In the genomic region with DNA sequence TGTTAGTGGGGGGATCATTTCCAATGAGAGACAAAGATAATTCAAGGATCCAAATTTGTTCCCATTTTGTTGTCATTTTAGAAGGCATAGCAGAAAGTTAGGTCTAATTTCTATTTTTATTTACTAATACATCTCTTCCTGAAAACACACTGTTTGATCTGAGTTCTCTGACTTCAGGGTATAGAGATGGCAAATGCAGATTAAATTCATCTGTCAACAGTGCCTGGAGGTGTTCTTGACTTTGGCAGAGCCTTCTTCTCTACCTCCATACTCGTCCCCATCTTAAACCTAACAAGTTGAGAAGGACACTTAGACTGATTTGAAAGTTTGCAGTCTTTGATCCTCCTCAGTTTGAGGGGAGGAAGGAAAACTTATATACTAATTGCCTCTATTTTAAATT, we compare ENCODE assay signal across 18 cellular contexts.
A peak's percentile ranks its signal among the peaks of the same experiment; 100 is the strongest.
DNase-seq lines count a peak whose midpoint lies in the region; ATAC-seq and TF ChIP-seq lines count a peak whose summit lies in the region.
"Had no signal": no experiment of that assay in that cellular context is flagged by ENCODE, and none has a peak within 500 bp of the region (broad histone marks: within the 10 kb centered on the region; RNA-seq: fewer than 3 reads in every experiment).

No MANE protein-coding gene starts in this region.

- no peak overlapping the region for H3K4me3 Mint-ChIP-seq in neural progenitor cell
- H3K4me3 Mint-ChIP-seq: B cell; CD4-positive, alpha-beta T cell; CD8-positive, alpha-beta T cell had no signal

- H3K36me3 ChIP-seq in BLaER1 (no peaks in the 10 kb centered on the region), neural progenitor cell (no peaks in the 10 kb centered on the region)
- H3K36me3 ChIP-seq in BLaER1 treated with 17β-estradiol and CSF1 and Interleukin-3, amounts not matched to agents 10 nM and 100 nM, result no peaks in the 10 kb centered on the region

- H3K27me3 ChIP-seq in BLaER1 (no peaks in the 10 kb centered on the region), neural progenitor cell (no peaks in the 10 kb centered on the region)
- H3K27me3 ChIP-seq in BLaER1 treated with 17β-estradiol and CSF1 and Interleukin-3, amounts not matched to agents 10 nM and 100 nM, result no peaks in the 10 kb centered on the region

- H2AFZ ChIP-seq in neural progenitor cell (replicated peaks), result no peak overlapping the region

- H3K27ac ChIP-seq in BLaER1, result no peak overlapping the region
- H3K27ac ChIP-seq in BLaER1 treated with 17β-estradiol and CSF1 and Interleukin-3, amounts not matched to agents 10 nM and 100 nM, result no peak overlapping the region
- H3K27ac ChIP-seq in neural progenitor cell, result no peak overlapping the region
- H3K27ac ChIP-seq: A549, C4-2B had no signal

- no peaks in the 10 kb centered on the region for H3K27me3 Mint-ChIP-seq in neural progenitor cell (ENCODE audit: insufficient read depth, low read depth)
- H3K27me3 Mint-ChIP-seq: B cell; CD4-positive, alpha-beta T cell had no signal

- no peaks in the 10 kb centered on the region for H3F3A ChIP-seq in neural progenitor cell (ENCODE audit: low read depth)

- H3K4me1 Mint-ChIP-seq in neural progenitor cell, result peaks cover 6% of the 10 kb centered on the region
- H3K4me1 Mint-ChIP-seq: B cell had no signal

- peaks cover 20% of the 10 kb centered on the region for H3K4me1 ChIP-seq in BLaER1
- H3K4me1 ChIP-seq in BLaER1 treated with 17β-estradiol and CSF1 and Interleukin-3, amounts not matched to agents 10 nM and 100 nM, result peaks cover 0 to 22% (median 12%) of the 10 kb centered on the region in 10 experiments; a peak in 10 of 20 replicates
- peaks cover 2% of the 10 kb centered on the region for H3K4me1 ChIP-seq in neural progenitor cell
- H3K4me1 ChIP-seq: A549 had no signal

- TF ChIP-seq CTCF in LNCaP clone FGC (IDR thresholded peaks at IDR 0.05; ENCODE audit: control insufficient read depth, extremely low read depth, insufficient read depth) (no peak), neural progenitor cell (IDR thresholded peaks at IDR 0.05) (no peak)

- no peak overlapping the region for H3K4me3 ChIP-seq in BLaER1
- no peak overlapping the region for H3K4me3 ChIP-seq in BLaER1 treated with 17β-estradiol and CSF1 and Interleukin-3, amounts not matched to agents 10 nM and 100 nM
- no peak overlapping the region for H3K4me3 ChIP-seq in LNCaP clone FGC (ENCODE audit: low read depth, low read length)
- H3K4me3 ChIP-seq in neural progenitor cell, result no peak overlapping the region
- H3K4me3 ChIP-seq: A549 had no signal

- no peaks in the 10 kb centered on the region for H3K79me2 ChIP-seq in neural progenitor cell (ENCODE audit: low read depth)

- DNase-seq in LNCaP clone FGC (ENCODE audit: low read depth) (peak; percentile 27), neural progenitor cell (ENCODE audit: low spot score) (no peak), GM19238 (ENCODE audit: insufficient read length, low spot score) (no peak), A172 (ENCODE audit: low spot score) (no peak)
- DNase-seq: 8988T; AML-193; Caco-2; Calu3; CD4-positive, alpha-beta T cell; CD8-positive, alpha-beta T cell; DMS79 treated with DMSO at 0.1 percent for 48 hours; GF-D8 had no signal

- H3K9ac ChIP-seq in BLaER1 (no peak overlapping the region), neural progenitor cell (no peak overlapping the region)
- H3K9ac ChIP-seq in BLaER1 treated with 17β-estradiol and CSF1 and Interleukin-3, amounts not matched to agents 10 nM and 100 nM, result no peak overlapping the region

- H3K9me3 ChIP-seq in BLaER1 (no peaks in the 10 kb centered on the region), neural progenitor cell (ENCODE audit: low read depth) (no peaks in the 10 kb centered on the region)
- peaks cover 0 to 7% (median 0%) of the 10 kb centered on the region in 11 experiments; a peak in 5 of 22 replicates for H3K9me3 ChIP-seq in BLaER1 treated with 17β-estradiol and CSF1 and Interleukin-3, amounts not matched to agents 10 nM and 100 nM (replicated peaks in 1 of 11)
- H3K9me3 ChIP-seq: A549, Caco-2 had no signal

- peaks cover 2% of the 10 kb centered on the region for H3K9me3 Mint-ChIP-seq in neural progenitor cell
- H3K9me3 Mint-ChIP-seq: CD4-positive, alpha-beta T cell; CD8-positive, alpha-beta T cell had no signal

- H3K4me2 ChIP-seq in BLaER1, result peak overlapping the region; percentile 34
- peak overlapping the region in 6 of 11 experiments; percentile 19 to 51 (median 24); a peak in 11 of 22 replicates for H3K4me2 ChIP-seq in BLaER1 treated with 17β-estradiol and CSF1 and Interleukin-3, amounts not matched to agents 10 nM and 100 nM
- no peak overlapping the region for H3K4me2 ChIP-seq in neural progenitor cell
- H3K4me2 ChIP-seq: A549 had no signal

- ATAC-seq in SK-N-SH treated with all-trans-retinoic acid at 6 μM for 48 hours, result no peak
- ATAC-seq: A549; CD8-positive, alpha-beta T cell had no signal

- no peaks in the 10 kb centered on the region for H4K20me1 ChIP-seq in BLaER1
- H4K20me1 ChIP-seq in BLaER1 treated with 17β-estradiol and CSF1 and Interleukin-3, amounts not matched to agents 10 nM and 100 nM, result no peaks in the 10 kb centered on the region
- no peaks in the 10 kb centered on the region for H4K20me1 ChIP-seq in neural progenitor cell (ENCODE audit: low read depth)

- H3K36me3 Mint-ChIP-seq in neural progenitor cell, result no peaks in the 10 kb centered on the region
- H3K36me3 Mint-ChIP-seq: CD8-positive, alpha-beta T cell had no signal

- peak overlapping the region; percentile 3 for H3K27ac Mint-ChIP-seq in neural progenitor cell
- H3K27ac Mint-ChIP-seq: B cell; CD4-positive, alpha-beta T cell; CD8-positive, alpha-beta T cell had no signal

TF ChIP-seq in SK-N-SH treated with all-trans-retinoic acid at 6 μM for 48 hours, 23 proteins besides CTCF, POLR2A, EP300 and RAD21:
- TF ChIP-seq ZNF565 (CRISPR knock-in tag; conservative IDR thresholded peaks at IDR 0.05; ENCODE audit: low read depth), result no peak
- no peak for TF ChIP-seq OSR1 (CRISPR knock-in tag; IDR thresholded peaks at IDR 0.05)
- no peak for TF ChIP-seq GLIS3 (CRISPR knock-in tag; IDR thresholded peaks at IDR 0.05)
- no peak for TF ChIP-seq ISL1 (CRISPR knock-in tag; IDR thresholded peaks at IDR 0.05)
- no peak for TF ChIP-seq ESRRG (CRISPR knock-in tag; IDR thresholded peaks at IDR 0.05)
- no peak for TF ChIP-seq SNAI2 (CRISPR knock-in tag; IDR thresholded peaks at IDR 0.05)
- TF ChIP-seq CREB5 (CRISPR knock-in tag; IDR thresholded peaks at IDR 0.05; ENCODE audit: low read depth), result no peak
- no peak for TF ChIP-seq TOX (CRISPR knock-in tag; IDR thresholded peaks at IDR 0.05; ENCODE audit: borderline replicate concordance)
- no peak for TF ChIP-seq RARB (CRISPR knock-in tag; IDR thresholded peaks at IDR 0.05)
- no peak for TF ChIP-seq ZNF70 (CRISPR knock-in tag; IDR thresholded peaks at IDR 0.05)
- TF ChIP-seq, protein P1, sequence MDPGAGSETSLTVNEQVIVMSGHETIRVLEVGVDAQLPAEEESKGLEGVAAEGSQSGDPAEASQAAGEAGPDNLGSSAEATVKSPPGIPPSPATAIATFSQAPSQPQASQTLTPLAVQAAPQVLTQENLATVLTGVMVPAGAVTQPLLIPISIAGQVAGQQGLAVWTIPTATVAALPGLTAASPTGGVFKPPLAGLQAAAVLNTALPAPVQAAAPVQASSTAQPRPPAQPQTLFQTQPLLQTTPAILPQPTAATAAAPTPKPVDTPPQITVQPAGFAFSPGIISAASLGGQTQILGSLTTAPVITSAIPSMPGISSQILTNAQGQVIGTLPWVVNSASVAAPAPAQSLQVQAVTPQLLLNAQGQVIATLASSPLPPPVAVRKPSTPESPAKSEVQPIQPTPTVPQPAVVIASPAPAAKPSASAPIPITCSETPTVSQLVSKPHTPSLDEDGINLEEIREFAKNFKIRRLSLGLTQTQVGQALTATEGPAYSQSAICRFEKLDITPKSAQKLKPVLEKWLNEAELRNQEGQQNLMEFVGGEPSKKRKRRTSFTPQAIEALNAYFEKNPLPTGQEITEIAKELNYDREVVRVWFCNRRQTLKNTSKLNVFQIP (CRISPR knock-in tag; IDR thresholded peaks at IDR 0.05; ENCODE audit: borderline replicate concordance, low read depth), result no peak
- no peak for TF ChIP-seq ZC3H10 (CRISPR knock-in tag; IDR thresholded peaks at IDR 0.05)
- TF ChIP-seq ARNTL (CRISPR knock-in tag; IDR thresholded peaks at IDR 0.05; ENCODE audit: borderline replicate concordance, low read depth), result no peak
- no peak for TF ChIP-seq ZNF8 (CRISPR knock-in tag; IDR thresholded peaks at IDR 0.05)
- TF ChIP-seq TCF4 (CRISPR knock-in tag; IDR thresholded peaks at IDR 0.05; ENCODE audit: borderline replicate concordance), result no peak
- TF ChIP-seq CSDC2 (CRISPR knock-in tag; IDR thresholded peaks at IDR 0.05), result no peak
- no peak for TF ChIP-seq ZFP30 (CRISPR knock-in tag; IDR thresholded peaks at IDR 0.05)
- TF ChIP-seq PPARA (CRISPR knock-in tag; IDR thresholded peaks at IDR 0.05; ENCODE audit: borderline replicate concordance), result no peak
TF ChIP-seq in SK-N-SH treated with all-trans-retinoic acid at 6 μM for 48 hours: peak in this region for 0.
